ENCODE assay signal across 21 cellular contexts in genomic region chrX:38930474-38930873, GRCh38.
"Had no signal": no experiment of that assay in that cellular context is flagged by ENCODE, and none has a peak within 500 bp of the region (broad histone marks: within the 10 kb centered on the region; RNA-seq: fewer than 3 reads in every experiment).

No MANE protein-coding gene starts in this region.

- H3K4me3 Mint-ChIP-seq: activated CD8-positive, alpha-beta memory T cell treated with anti-CD3 and anti-CD28 coated beads, Interleukin-2, amount 10 ng/mL, durations not matched to agents 7 days and 5 days; activated CD8-positive, alpha-beta T cell treated with anti-CD3 and anti-CD28 coated beads for 36 hours; activated naive CD8-positive, alpha-beta T cell treated with anti-CD3 and anti-CD28 coated beads, Interleukin-2, amount 50 U/mL, for 24 hours; activated T-helper 1 cell treated with anti-CD3 and anti-CD28 coated beads, Interleukin-12 subunit alpha, Interleukin-12 subunit beta, Interleukin-2, Interleukin-4 antibody, amounts not matched to agents 30 ng/mL and 10 ng/mL and 1 ng/mL, durations not matched to agents 14 hours and 24 hours and 36 hours; brain; naive B cell had no signal

- DNase-seq: activated CD4-positive, alpha-beta T cell treated with anti-CD3 and anti-CD28 coated beads for 48 hours; activated CD8-positive, alpha-beta memory T cell treated with anti-CD3 and anti-CD28 coated beads, Interleukin-2, amount 10 ng/mL, durations not matched to agents 7 days and 5 days; activated CD8-positive, alpha-beta T cell treated with anti-CD3 and anti-CD28 coated beads for 36 hours; activated gamma-delta T cell; activated naive CD4-positive, alpha-beta T cell treated with anti-CD3 and anti-CD28 coated beads, Interleukin-2, amount 50 U/mL, for 16 hours; activated naive CD8-positive, alpha-beta T cell treated with anti-CD3 and anti-CD28 coated beads, Interleukin-2, amount 50 U/mL, for 24 hours; activated T-cell treated with anti-CD3 and anti-CD28 coated beads for 4 hours; dermis blood vessel endothelial cell; effector CD8-positive, alpha-beta T cell; kidney glomerular epithelial cell; left lung; naive B cell; nucleus accumbens; stimulated activated CD4-positive, alpha-beta T cell treated with anti-CD3 and anti-CD28 coated beads, Interleukin-4, amount 100 ng/mL, for 24 hours; stimulated activated naive CD4-positive, alpha-beta T cell treated with Interleukin-2 at 50 U/mL for 16 hours; thyroid gland had no signal

- H3K9me3 Mint-ChIP-seq: activated CD8-positive, alpha-beta T cell treated with anti-CD3 and anti-CD28 coated beads for 36 hours; activated naive CD8-positive, alpha-beta T cell treated with anti-CD3 and anti-CD28 coated beads, Interleukin-2, amount 50 U/mL, for 24 hours; activated T-helper 1 cell treated with anti-CD3 and anti-CD28 coated beads, Interleukin-12 subunit alpha, Interleukin-12 subunit beta, Interleukin-2, Interleukin-4 antibody, amounts not matched to agents 30 ng/mL and 10 ng/mL and 1 ng/mL, durations not matched to agents 14 hours and 24 hours and 36 hours had no signal

- H3K4me3 ChIP-seq: left lung, lung, thyroid gland had no signal

- H3K27ac ChIP-seq: foreskin keratinocyte, left lung, thyroid gland had no signal

- H3K27me3 Mint-ChIP-seq: activated CD8-positive, alpha-beta memory T cell treated with anti-CD3 and anti-CD28 coated beads, Interleukin-2, amount 10 ng/mL, durations not matched to agents 7 days and 5 days; activated CD8-positive, alpha-beta T cell treated with anti-CD3 and anti-CD28 coated beads for 36 hours; activated naive CD8-positive, alpha-beta T cell treated with anti-CD3 and anti-CD28 coated beads, Interleukin-2, amount 50 U/mL, for 24 hours had no signal

- H3K27ac Mint-ChIP-seq: activated CD8-positive, alpha-beta memory T cell treated with anti-CD3 and anti-CD28 coated beads, Interleukin-2, amount 10 ng/mL, durations not matched to agents 7 days and 5 days; activated CD8-positive, alpha-beta T cell treated with anti-CD3 and anti-CD28 coated beads for 36 hours; activated naive CD8-positive, alpha-beta T cell treated with anti-CD3 and anti-CD28 coated beads, Interleukin-2, amount 50 U/mL, for 24 hours; activated T-helper 1 cell treated with anti-CD3 and anti-CD28 coated beads, Interleukin-12 subunit alpha, Interleukin-12 subunit beta, Interleukin-2, Interleukin-4 antibody, amounts not matched to agents 30 ng/mL and 10 ng/mL and 1 ng/mL, durations not matched to agents 14 hours and 24 hours and 36 hours; brain; naive B cell had no signal

- H3K4me1 ChIP-seq: foreskin keratinocyte, left lung, thyroid gland had no signal

- H3K36me3 ChIP-seq: left lung, thyroid gland had no signal

- ATAC-seq: activated CD8-positive, alpha-beta memory T cell treated with anti-CD3 and anti-CD28 coated beads, Interleukin-2, amount 10 ng/mL, durations not matched to agents 7 days and 5 days; activated CD8-positive, alpha-beta T cell treated with anti-CD3 and anti-CD28 coated beads for 36 hours; activated naive CD8-positive, alpha-beta T cell treated with anti-CD3 and anti-CD28 coated beads, Interleukin-2, amount 50 U/mL, for 24 hours; sciatic nerve had no signal

- H3K36me3 Mint-ChIP-seq: activated CD8-positive, alpha-beta memory T cell treated with anti-CD3 and anti-CD28 coated beads, Interleukin-2, amount 10 ng/mL, durations not matched to agents 7 days and 5 days; brain; naive B cell had no signal

- H3K27me3 ChIP-seq: foreskin keratinocyte, left lung, thyroid gland had no signal

- H3K4me1 Mint-ChIP-seq: activated CD8-positive, alpha-beta memory T cell treated with anti-CD3 and anti-CD28 coated beads, Interleukin-2, amount 10 ng/mL, durations not matched to agents 7 days and 5 days; activated naive CD8-positive, alpha-beta T cell treated with anti-CD3 and anti-CD28 coated beads, Interleukin-2, amount 50 U/mL, for 24 hours; brain; naive B cell had no signal

- H3K9me3 ChIP-seq: left lung, thyroid gland had no signal
